ENCODE assay signal across 8 cellular contexts in genomic region chr5:37111426-37112382, GRCh38.
DNase-seq lines count a peak whose midpoint lies in the region; ATAC-seq and TF ChIP-seq lines count a peak whose summit lies in the region.

No MANE protein-coding gene starts in this region.

- ATAC-seq in GM18517 (IDR thresholded peaks at IDR 0.05; ENCODE audit: unreplicated experiment) (peak; percentile 95), GM21576 (IDR thresholded peaks at IDR 0.05; ENCODE audit: unreplicated experiment) (peak; percentile 91)

- H3K4me3 ChIP-seq in Jurkat, Clone E6-1 (ENCODE audit: low read length): peak overlapping the region; percentile 15; the same call in 1 of the 2 replicates
- no peak overlapping the region for H3K4me3 ChIP-seq in fibroblast of villous mesenchyme (ENCODE audit: low read depth, low read length)

- peak; percentile 92 for DNase-seq in Jurkat, Clone E6-1 (ENCODE audit: low read depth, low spot score)
- DNase-seq in fibroblast of villous mesenchyme (ENCODE audit: low read depth) (peak; percentile 14), T1000 (lab: John Stamatoyannopoulos, UW) (no peak), NCI-H1105 (lab: John Stamatoyannopoulos, UW) (no peak), C1 segment of cervical spinal cord (lab: John Stamatoyannopoulos, UW) (no peak), NCI-H69 (lab: John Stamatoyannopoulos, UW) (no peak)

- no peak for TF ChIP-seq CTCF in fibroblast of villous mesenchyme (IDR thresholded peaks at IDR 0.05; ENCODE audit: insufficient read depth, low read depth, low read length)

Comparison
In these comparisons a context has a peak if more than half of its experiments do, and no peak if none do; other contexts are left out.
1. DNase-seq: peak in Jurkat, Clone E6-1 (single experiment) and fibroblast of villous mesenchyme (single experiment); none in T1000 (single experiment), NCI-H1105 (single experiment), C1 segment of cervical spinal cord (0 of 14) and NCI-H69 (single experiment).